Comparison of ENCODE assay signal across 9 cellular contexts in the genomic region with DNA sequence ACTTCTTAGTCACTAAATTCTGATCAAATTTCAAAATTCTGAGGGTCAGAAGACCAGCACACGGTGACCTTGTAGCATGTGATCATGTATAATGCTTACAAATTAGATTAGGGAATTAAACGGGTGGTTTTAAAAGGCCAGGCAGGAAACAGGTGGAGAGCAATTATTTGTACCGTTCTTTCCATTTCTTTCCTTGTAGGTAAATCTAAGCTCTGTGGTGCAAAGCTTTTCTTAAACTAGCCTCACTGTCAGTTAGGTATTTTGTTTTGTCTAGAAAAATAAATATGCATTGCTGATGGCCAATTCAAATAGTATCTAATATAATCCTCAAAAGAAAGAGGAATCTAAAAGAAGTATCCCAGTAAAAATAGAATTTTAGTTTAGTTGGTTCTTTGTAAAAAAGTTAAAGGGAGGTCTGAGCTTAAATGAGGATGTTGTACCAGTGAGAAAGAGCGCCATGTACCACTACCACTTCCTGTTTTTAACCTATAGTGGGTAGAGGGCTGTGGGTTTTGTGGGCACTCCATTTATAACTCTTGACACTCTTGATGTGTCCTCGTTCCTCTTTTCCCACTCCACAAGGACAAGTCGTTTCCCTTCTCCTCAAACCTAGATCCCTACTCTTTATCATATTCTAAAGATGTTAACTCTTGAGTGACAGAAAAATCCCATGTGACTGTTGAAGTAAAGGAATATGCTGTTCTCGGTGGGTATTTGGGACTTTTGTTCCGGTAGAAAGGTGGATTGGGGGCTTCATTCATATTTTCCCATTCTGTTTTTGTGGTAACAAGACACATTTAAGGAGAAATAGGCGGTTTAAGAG. TPM values are rescaled to one million over a fixed set of nuclear protein-coding genes. Genes with fewer than 3 reads are reported as not detected.
DNase-seq lines count a peak whose midpoint lies in the region; ATAC-seq, FAIRE-seq and TF ChIP-seq lines count a peak whose summit lies in the region.
"Had no signal": no experiment of that assay in that cellular context is flagged by ENCODE, and none has a peak within 500 bp of the region (broad histone marks: within the 10 kb centered on the region; RNA-seq: fewer than 3 reads in every experiment).

No MANE protein-coding gene starts in this region.

- ATAC-seq in HG03064 (IDR thresholded peaks at IDR 0.05; ENCODE audit: low read depth, unreplicated experiment): peak; percentile 40
- ATAC-seq in omental fat pad (ENCODE audit: low FRiP score): no peak

- no peak for TF ChIP-seq CTCF in omental fat pad (IDR thresholded peaks at IDR 0.05)

- H3K27ac ChIP-seq in epithelial cell of prostate: peak overlapping the region; percentile 62

- peak; percentile 53 for DNase-seq in stimulated activated CD4-positive, alpha-beta T cell treated with anti-CD3 and anti-CD28 coated beads, Interleukin-1b, Interleukin-23, amount 100 ng/mL, for 48 hours
- no peak for DNase-seq in stimulated activated CD4-positive, alpha-beta T cell treated with anti-CD3 and anti-CD28 coated beads, Interleukin-12 subunit alpha, Interleukin-12 subunit beta, amount 100 ng/mL, for 4 hours
- DNase-seq in SKM-1 (lab: John Stamatoyannopoulos, UW; ENCODE audit: unreplicated experiment) (peak; percentile 45), epithelial cell of prostate (ENCODE audit: low read depth, low spot score) (no peak), omental fat pad (ENCODE audit: low spot score) (no peak), urothelium cell line (ENCODE audit: low spot score) (no peak), NCI-H510A (lab: John Stamatoyannopoulos, UW) (no peak)

- no peak for FAIRE-seq in urothelium cell line (lab: Jason Lieb, UNC)
- FAIRE-seq: islet of Langerhans had no signal

RNA-seq across cellular contexts. Expression of gene SLC38A1, which starts 50.9 kb away (rescaled TPM):
- total RNA-seq in omental fat pad: 10 to 100 TPM; 14.8 to 48.5 (median 28.4) TPM

Comparison
In these comparisons a context has a peak if more than half of its experiments do, and no peak if none do; other contexts are left out.
1. DNase-seq: peak in stimulated activated CD4-positive, alpha-beta T cell treated with anti-CD3 and anti-CD28 coated beads, Interleukin-1b, Interleukin-23, amount 100 ng/mL, for 48 hours (single experiment) and SKM-1 (single experiment); none in stimulated activated CD4-positive, alpha-beta T cell treated with anti-CD3 and anti-CD28 coated beads, Interleukin-12 subunit alpha, Interleukin-12 subunit beta, amount 100 ng/mL, for 4 hours (single experiment), epithelial cell of prostate (single experiment), omental fat pad (single experiment), urothelium cell line (single experiment) and NCI-H510A (single experiment).